9 cellular contexts compared by ENCODE assay signal in genomic region chr5:150461231-150461630, GRCh38. TPM values are rescaled to one million over a fixed set of nuclear protein-coding genes. Genes with fewer than 3 reads are reported as not detected.
A peak's percentile ranks its signal among the peaks of the same experiment; 100 is the strongest.
DNase-seq lines count a peak whose midpoint lies in the region; ATAC-seq, FAIRE-seq and TF ChIP-seq lines count a peak whose summit lies in the region.
"Had no signal": no experiment of that assay in that cellular context is flagged by ENCODE, and none has a peak within 500 bp of the region (broad histone marks: within the 10 kb centered on the region; RNA-seq: fewer than 3 reads in every experiment).

No MANE protein-coding gene starts in this region.

- FAIRE-seq in GM12878 (lab: Jason Lieb, UNC) = peak; percentile 52

- H3K4me3 ChIP-seq in GM12878 = no peak overlapping the region
- H3K4me3 ChIP-seq: skin epidermis had no signal

- peaks cover 35% of the 10 kb centered on the region for H3K4me1 ChIP-seq in GM12878 (ENCODE audit: control insufficient read depth, insufficient read depth, low read length)

- CTCF ChIA-PET in GM12878 (lab: Yijun Ruan, JAX) = interaction anchor here (1.0 to 11.8 kb wide), 12 partner anchors 8 to 391 kb away, joined by 3 to 229 read pairs (median 26); partner anchors contain the start of genes IRGM and RPS14

- H3K4me2 ChIP-seq in GM12878 (ENCODE audit: control insufficient read depth, insufficient read depth) = peak overlapping the region; percentile 83

- RAD21 ChIA-PET in GM12878 (lab: Charles Lee; ENCODE audit: unreplicated experiment) = interaction anchor here (0.8 to 9.0 kb wide), 11 partner anchors 11 to 386 kb away, joined by 3 to 143 read pairs (median 6); partner anchors contain the start of genes IRGM and RBM22

- no peaks in the 10 kb centered on the region for H3K9me3 Mint-ChIP-seq in type B pancreatic cell

- peak overlapping the region; percentile 91 for H2AFZ ChIP-seq in GM12878 (ENCODE audit: control insufficient read depth, low read depth, low read length)

- no peaks in the 10 kb centered on the region for H4K20me1 ChIP-seq in GM12878 (ENCODE audit: control insufficient read depth, insufficient read depth)

- no TSS peak for BruUV-seq in GM12878 (replicated peaks; lab: Mats Ljungman, UMichigan)

- peak; percentile 98 for TF ChIP-seq EP300 in Ishikawa (IDR thresholded peaks at IDR 0.05; ENCODE audit: borderline replicate concordance)
- peak in 1 of 2 experiments; percentile 20; a peak in 1 of 4 replicates for TF ChIP-seq EP300 in GM12878 (IDR thresholded peaks at IDR 0.05; ENCODE audit: borderline replicate concordance in 1 of 2, control insufficient read depth in 1 of 2, low read depth in 2 of 2, low read length in 2 of 2)

- in situ Hi-C loops in GM12878 (cut with MboI) = loop anchor here (5.0 kb wide), 1 partner anchor 86 kb away; no protein-coding TSS in a partner anchor

- ATAC-seq in GM18499 (IDR thresholded peaks at IDR 0.05; ENCODE audit: insufficient read depth, unreplicated experiment) = peak; percentile 72
- ATAC-seq in GM21576 (IDR thresholded peaks at IDR 0.05; ENCODE audit: unreplicated experiment) = peak; percentile 80
- ATAC-seq in GM12878 = peak; percentile 83

- POLR2A ChIA-PET in GM12878 (lab: Charles Lee) = interaction anchor here (0.6 to 3.7 kb wide), 9 partner anchors 12 to 386 kb away, joined by 3 to 25 read pairs (median 4); partner anchors contain the start of gene RPS14

- peaks cover 3% of the 10 kb centered on the region for H3K4me1 Mint-ChIP-seq in type B pancreatic cell (ENCODE audit: unreplicated experiment)

- no peak for TF ChIP-seq CTCF in GM12878 (IDR thresholded peaks at IDR 0.05 in 2 of 3, conservative IDR thresholded peaks at IDR 0.05 in 1 of 3; ENCODE audit: control insufficient read depth in 2 of 3, extremely low read depth in 1 of 3, insufficient read depth in 1 of 3, low read depth in 3 of 3, low read length in 3 of 3)
- TF ChIP-seq CTCF in type B pancreatic cell (conservative IDR thresholded peaks at IDR 0.05) = no peak

- no peaks in the 10 kb centered on the region for H3K36me3 Mint-ChIP-seq in type B pancreatic cell

- DNase-seq in GM12878 (ENCODE audit: low read depth, low spot score) (peak; percentile 39), type B pancreatic cell (ENCODE audit: extremely low spot score, unreplicated experiment) (no peak), midbrain (lab: John Stamatoyannopoulos, UW) (no peak)
- no peak for DNase-seq in activated effector memory CD4-positive, alpha-beta T cell treated with Interleukin-2 at 50 U/mL for 16 hours
- DNase-seq in activated CD8-positive, alpha-beta memory T cell treated with anti-CD3 and anti-CD28 coated beads, Interleukin-2, amount 50 U/mL, for 48 hours = no peak

- TF ChIP-seq RAD21 in Ishikawa (IDR thresholded peaks at IDR 0.05; ENCODE audit: low read depth) (peak; percentile 38; the same call in 1 of the 2 replicates), GM12878 (IDR thresholded peaks at IDR 0.05; ENCODE audit: insufficient read depth, low read depth, low read length) (peak; percentile 5; the same call in 1 of the 2 replicates)

- peak overlapping the region; percentile 70 for H3K27ac ChIP-seq in GM12878 (ENCODE audit: control insufficient read depth, insufficient read depth)

- SMC1A ChIA-PET in GM12878 (lab: Charles Lee; ENCODE audit: uncharacterized antibody, unreplicated experiment) = interaction anchor here (0.8 to 5.3 kb wide), 15 partner anchors 9 to 386 kb away, joined by 3 to 65 read pairs (median 3); partner anchors contain the start of gene IRGM

- peak; percentile 79 for TF ChIP-seq POLR2A in GM12878 (IDR thresholded peaks at IDR 0.05; ENCODE audit: low read depth, low read length)

- H3K79me2 ChIP-seq in GM12878 (ENCODE audit: control insufficient read depth, insufficient read depth, low read length) = no peaks in the 10 kb centered on the region

- H3K9me3 ChIP-seq in GM12878 (replicated peaks; ENCODE audit: control insufficient read depth, insufficient read depth, low read length) = no peaks in the 10 kb centered on the region

- no peaks in the 10 kb centered on the region for H3K27me3 Mint-ChIP-seq in type B pancreatic cell

- 0% methylated on average over 2 of the region's 2 CpGs for WGBS in GM12878 (ENCODE audit: insufficient coverage, insufficient replicate concordance, low lambda C conversion rate, missing lambda C conversion rate)

- peak overlapping the region; percentile 52 for H3K9ac ChIP-seq in GM12878 (ENCODE audit: control insufficient read depth, insufficient read depth, low read length)

- intact Hi-C loops in GM12878 (cut with micrococcal nuclease; ENCODE audit: unreplicated experiment) = loop anchor here (2.0 to 5.0 kb wide), 2 partner anchors 26 to 241 kb away; partner anchors contain the start of gene RBM22

- no peak overlapping the region for H3K4me3 Mint-ChIP-seq in type B pancreatic cell

- no peaks in the 10 kb centered on the region for H3K27me3 ChIP-seq in GM12878 (replicated peaks in 1 of 2; ENCODE audit: control insufficient read depth in 2 of 2, insufficient read depth in 2 of 2, low read length in 1 of 2)

- no peak overlapping the region for H3K27ac Mint-ChIP-seq in type B pancreatic cell

- no peaks in the 10 kb centered on the region for H3K36me3 ChIP-seq in GM12878 (ENCODE audit: control insufficient read depth in 2 of 2, insufficient read depth in 2 of 2, low read length in 1 of 2)

RNA-seq across cellular contexts. Expression of gene RPS14, which starts 11.7 kb away (rescaled TPM):
- 281 and 294 TPM in 2 replicates for total RNA-seq in GM12878 (2013; cell fraction: nucleolus; rRNA removed)
- total RNA-seq in GM12878 (2014; rRNA removed) (3,103 and 3,139 TPM in 2 replicates), GM12878 (2014; rRNA removed; fragmentation: Illumina TruSeq; extraction: Trizol) (2,472 and 2,596 TPM in 2 replicates), GM12878 (2021) (3,369 and 3,514 TPM in 2 replicates), type B pancreatic cell (ENCODE audit: low replicate concordance) (2,469 and 2,543 TPM in 2 replicates)
- 9,466 TPM for polyA plus RNA-seq in GM12878 (2011; ENCODE audit: low read depth)
- polyA plus RNA-seq in GM12878 (2011; rRNA removed) (3,820 and 3,850 TPM in 2 replicates), GM12878 (2014; fragmentation: Illumina TruSeq; extraction: Trizol) (3,219 and 4,047 TPM in 2 replicates), GM12878 (2014; fragmentation: Nextera tagmentation; extraction: Ambion mirVana) (1,000 to 10,000 TPM; 2,295 to 2,356 TPM), GM12878 (2014; rRNA removed) (3,649 and 3,781 TPM in 2 replicates), GM12878 (2016; fragmentation: Nextera tagmentation; extraction: Ambion mirVana) (1,000 to 10,000 TPM; 2,318 to 2,319 TPM)
- 6,340 and 8,149 TPM in 2 replicates for polyA plus RNA-seq in GM12878 (2011; cell fraction: cytosol; rRNA removed)
- 1,312 and 1,697 TPM in 2 replicates for polyA plus RNA-seq in GM12878 (2011; cell fraction: nucleus; rRNA removed)
- 4,574 and 5,154 TPM in 2 replicates for polyA plus RNA-seq in GM12878 (2012)
- polyA minus RNA-seq in GM12878 (2011; rRNA and poly(A)+ RNA removed) = 1,451 and 1,695 TPM in 2 replicates
- polyA minus RNA-seq in GM12878 (2011; cell fraction: cytosol; rRNA and poly(A)+ RNA removed) = 359 and 410 TPM in 2 replicates
- 135 and 152 TPM in 2 replicates for polyA minus RNA-seq in GM12878 (2011; cell fraction: nucleus; rRNA and poly(A)+ RNA removed)

RNA-seq across cellular contexts. Expression of gene NDST1, which starts 46.7 kb away (rescaled TPM):
- total RNA-seq in GM12878 (2013; cell fraction: nucleolus; rRNA removed) = 78.0 and 78.6 TPM in 2 replicates
- total RNA-seq in GM12878 (2014; rRNA removed) = 15.4 and 16.7 TPM in 2 replicates
- 8.4 and 10.1 TPM in 2 replicates for total RNA-seq in GM12878 (2014; rRNA removed; fragmentation: Illumina TruSeq; extraction: Trizol)
- total RNA-seq in GM12878 (2021) = 47.9 and 53.5 TPM in 2 replicates
- polyA plus RNA-seq in GM12878 (2011; ENCODE audit: low read depth) = 9.4 TPM
- 8.1 and 15.0 TPM in 2 replicates for polyA plus RNA-seq in GM12878 (2011; rRNA removed)
- polyA plus RNA-seq in GM12878 (2011; cell fraction: cytosol; rRNA removed) = 17.8 and 19.2 TPM in 2 replicates
- polyA plus RNA-seq in GM12878 (2011; cell fraction: nucleus; rRNA removed) = 38.6 and 41.7 TPM in 2 replicates
- polyA plus RNA-seq in GM12878 (2012) = 11.6 and 11.8 TPM in 2 replicates
- 12.3 and 17.3 TPM in 2 replicates for polyA plus RNA-seq in GM12878 (2014; fragmentation: Illumina TruSeq; extraction: Trizol)
- polyA plus RNA-seq in GM12878 (2014; fragmentation: Nextera tagmentation; extraction: Ambion mirVana) = under 1 TPM; 0.20 to 0.31 TPM
- 17.6 and 32.3 TPM in 2 replicates for polyA plus RNA-seq in GM12878 (2014; rRNA removed)
- polyA plus RNA-seq in GM12878 (2016; fragmentation: Nextera tagmentation; extraction: Ambion mirVana) = 10 to 100 TPM in 1 of 2 experiments, 1 to 10 TPM in 1; 5.3 to 10.9 TPM
- polyA minus RNA-seq in GM12878 (2011; rRNA and poly(A)+ RNA removed) = 28.4 and 33.3 TPM in 2 replicates
- polyA minus RNA-seq in GM12878 (2011; cell fraction: cytosol; rRNA and poly(A)+ RNA removed) = 11.8 and 12.6 TPM in 2 replicates
- polyA minus RNA-seq in GM12878 (2011; cell fraction: nucleus; rRNA and poly(A)+ RNA removed) = 15.1 and 27.3 TPM in 2 replicates
- 96.5 and 101 TPM in 2 replicates for total RNA-seq in type B pancreatic cell (ENCODE audit: low replicate concordance)

RNA-seq across cellular contexts. Expression of gene CD74, which starts 48.5 kb away (rescaled TPM):
- 2,823 and 2,919 TPM in 2 replicates for total RNA-seq in GM12878 (2013; cell fraction: nucleolus; rRNA removed)
- total RNA-seq in GM12878 (2014; rRNA removed) (10,156 and 11,063 TPM in 2 replicates), GM12878 (2014; rRNA removed; fragmentation: Illumina TruSeq; extraction: Trizol) (2,507 and 2,767 TPM in 2 replicates), GM12878 (2021) (4,973 and 5,010 TPM in 2 replicates), type B pancreatic cell (ENCODE audit: low replicate concordance) (24.9 and 37.2 TPM in 2 replicates)
- 4,271 TPM for polyA plus RNA-seq in GM12878 (2011; ENCODE audit: low read depth)
- polyA plus RNA-seq in GM12878 (2011; rRNA removed) (309 and 1,760 TPM in 2 replicates), GM12878 (2014; fragmentation: Illumina TruSeq; extraction: Trizol) (3,291 and 4,542 TPM in 2 replicates), GM12878 (2014; fragmentation: Nextera tagmentation; extraction: Ambion mirVana) (1,000 to 10,000 TPM; 1,387 to 2,107 TPM), GM12878 (2014; rRNA removed) (3,302 and 5,141 TPM in 2 replicates), GM12878 (2016; fragmentation: Nextera tagmentation; extraction: Ambion mirVana) (1,000 to 10,000 TPM; 6,006 to 6,596 TPM)
- 1,718 and 2,321 TPM in 2 replicates for polyA plus RNA-seq in GM12878 (2011; cell fraction: cytosol; rRNA removed)
- 1,510 and 1,766 TPM in 2 replicates for polyA plus RNA-seq in GM12878 (2011; cell fraction: nucleus; rRNA removed)
- polyA plus RNA-seq in GM12878 (2012) = 6,323 and 7,232 TPM in 2 replicates
- 1,457 and 1,517 TPM in 2 replicates for polyA minus RNA-seq in GM12878 (2011; rRNA and poly(A)+ RNA removed)
- polyA minus RNA-seq in GM12878 (2011; cell fraction: cytosol; rRNA and poly(A)+ RNA removed) = 1,302 and 1,364 TPM in 2 replicates
- 388 and 604 TPM in 2 replicates for polyA minus RNA-seq in GM12878 (2011; cell fraction: nucleus; rRNA and poly(A)+ RNA removed)

Comparison
In these comparisons a context has a peak if more than half of its experiments do, and no peak if none do; other contexts are left out.
1. RNA of gene CD74, which starts 48.5 kb away (total RNA-seq): 2,507 to 11,063 TPM in GM12878; 24.9 to 37.2 TPM in type B pancreatic cell; every median in the first group is over 10 times any median in the second.
2. Peak in every context shown above with its lines, with median percentiles within 50 percentile points of each other: ATAC-seq.